Comparison of ENCODE assay signal across 11 cellular contexts in genomic region chr12:93167331-93167730, GRCh38.
DNase-seq lines count a peak whose midpoint lies in the region; ATAC-seq, FAIRE-seq and TF ChIP-seq lines count a peak whose summit lies in the region.
"Had no signal": no experiment of that assay in that cellular context is flagged by ENCODE, and none has a peak within 500 bp of the region (broad histone marks: within the 10 kb centered on the region; RNA-seq: fewer than 3 reads in every experiment).

No MANE protein-coding gene starts in this region.

- FAIRE-seq in astrocyte (lab: Jason Lieb, UNC) = no peak

- no peak overlapping the region for H2AFZ ChIP-seq in astrocyte (ENCODE audit: low read depth, low read length)

- TF ChIP-seq CTCF in astrocyte (IDR thresholded peaks at IDR 0.05; ENCODE audit: insufficient read depth, low read depth, low read length) (no peak), esophagus muscularis mucosa (IDR thresholded peaks at IDR 0.05) (no peak), mesothelial cell of epicardium (IDR thresholded peaks at IDR 0.05; ENCODE audit: unreplicated experiment) (no peak)

- H3K79me2 ChIP-seq in astrocyte (ENCODE audit: insufficient read depth, low read length) = no peaks in the 10 kb centered on the region

- H3K27ac Mint-ChIP-seq in astrocyte (ENCODE audit: unreplicated experiment) = no peak overlapping the region
- H3K27ac Mint-ChIP-seq in stimulated activated naive B cell treated with anti-CD40 and anti-IgM and Interleukin-4, amounts not matched to agents 10 μg/mL and 1 μg/mL and 100 μg/mL, for 72 hours = peak overlapping the region; percentile 94
- H3K27ac Mint-ChIP-seq in mesothelial cell of epicardium = no peak overlapping the region

- H3K4me1 ChIP-seq in astrocyte (ENCODE audit: insufficient read depth, low read length) (no peaks in the 10 kb centered on the region), esophagus muscularis mucosa (peaks cover 0 to 32% (median 20%) of the 10 kb centered on the region in 4 donors)

- TF ChIP-seq POLR2A in esophagus muscularis mucosa (IDR thresholded peaks at IDR 0.05; ENCODE audit: low read depth) = no peak

- H3K36me3 ChIP-seq in astrocyte (ENCODE audit: insufficient read depth, low read length) (no peaks in the 10 kb centered on the region), esophagus muscularis mucosa (no peaks in the 10 kb centered on the region)
- H3K36me3 ChIP-seq: heart right ventricle had no signal

- H3K4me1 Mint-ChIP-seq in astrocyte (ENCODE audit: low read depth, unreplicated experiment) = peaks cover 8% of the 10 kb centered on the region
- peaks cover 47 to 70% of the 10 kb centered on the region in 2 donors for H3K4me1 Mint-ChIP-seq in stimulated activated naive B cell treated with anti-CD40 and anti-IgM and Interleukin-4, amounts not matched to agents 10 μg/mL and 1 μg/mL and 100 μg/mL, for 72 hours
- peaks cover 10% of the 10 kb centered on the region for H3K4me1 Mint-ChIP-seq in mesothelial cell of epicardium

- intact Hi-C loops in esophagus muscularis mucosa (cut with DNase I) = no loop called here

- no peak overlapping the region for H3K4me3 ChIP-seq in astrocyte (ENCODE audit: insufficient read depth, low read depth, low read length)
- no peak overlapping the region for H3K4me3 ChIP-seq in esophagus muscularis mucosa

- no peak for DNase-seq in astrocyte (ENCODE audit: low read depth)
- no peak for DNase-seq in stimulated activated naive B cell treated with anti-CD40 and anti-IgM and Interleukin-4, amounts not matched to agents 10 μg/mL and 1 μg/mL and 100 μg/mL, for 72 hours
- DNase-seq in esophagus muscularis mucosa (ENCODE audit: extremely low spot score) = no peak
- DNase-seq in SKM-1 (lab: John Stamatoyannopoulos, UW; ENCODE audit: unreplicated experiment) = no peak
- no peak for DNase-seq in mesothelial cell of epicardium (ENCODE audit: low spot score in 2 of 2, unreplicated experiment in 2 of 2)
- DNase-seq: effector CD4-positive, alpha-beta T cell; heart right ventricle; NCI-H1436; right cardiac atrium had no signal

- no peaks in the 10 kb centered on the region for H4K20me1 ChIP-seq in astrocyte (ENCODE audit: insufficient read depth, low read length)

- H3K9me3 Mint-ChIP-seq in astrocyte (ENCODE audit: unreplicated experiment) (peaks cover 1% of the 10 kb centered on the region), mesothelial cell of epicardium (no peaks in the 10 kb centered on the region)
- H3K9me3 Mint-ChIP-seq in stimulated activated naive B cell treated with anti-CD40 and anti-IgM and Interleukin-4, amounts not matched to agents 10 μg/mL and 1 μg/mL and 100 μg/mL, for 72 hours = peaks cover 4 to 9% of the 10 kb centered on the region in 2 donors

- H3K27me3 Mint-ChIP-seq in astrocyte (ENCODE audit: low read depth, unreplicated experiment) (no peaks in the 10 kb centered on the region), mesothelial cell of epicardium (ENCODE audit: low read depth) (no peaks in the 10 kb centered on the region)
- H3K27me3 Mint-ChIP-seq in stimulated activated naive B cell treated with anti-CD40 and anti-IgM and Interleukin-4, amounts not matched to agents 10 μg/mL and 1 μg/mL and 100 μg/mL, for 72 hours = no peaks in the 10 kb centered on the region

- H3K4me3 Mint-ChIP-seq in astrocyte (ENCODE audit: unreplicated experiment) = no peak overlapping the region
- peak overlapping the region; percentile 69 to 77 for H3K4me3 Mint-ChIP-seq in stimulated activated naive B cell treated with anti-CD40 and anti-IgM and Interleukin-4, amounts not matched to agents 10 μg/mL and 1 μg/mL and 100 μg/mL, for 72 hours
- no peak overlapping the region for H3K4me3 Mint-ChIP-seq in mesothelial cell of epicardium

- WGBS in esophagus muscularis mucosa = 97% methylated on average over 2 of the region's 2 CpGs

- ATAC-seq in GM18907 (IDR thresholded peaks at IDR 0.05; ENCODE audit: unreplicated experiment) (peak; percentile 18), HG02938 (IDR thresholded peaks at IDR 0.05; ENCODE audit: unreplicated experiment) (peak; percentile 1)
- ATAC-seq in stimulated activated naive B cell treated with anti-CD40 and anti-IgM and Interleukin-4, amounts not matched to agents 10 μg/mL and 1 μg/mL and 100 μg/mL, for 72 hours (replicated peaks) = peak; percentile 20

- H3K9ac ChIP-seq in astrocyte (ENCODE audit: low read length) = no peak overlapping the region

- no peaks in the 10 kb centered on the region for H3K9me3 ChIP-seq in astrocyte (ENCODE audit: insufficient read depth, low read depth, low read length)
- no peaks in the 10 kb centered on the region for H3K9me3 ChIP-seq in esophagus muscularis mucosa
- H3K9me3 ChIP-seq: heart right ventricle had no signal

- no peaks in the 10 kb centered on the region for H3K36me3 Mint-ChIP-seq in astrocyte (ENCODE audit: low read depth, unreplicated experiment)
- peaks cover 0 to 4% of the 10 kb centered on the region in 2 donors for H3K36me3 Mint-ChIP-seq in stimulated activated naive B cell treated with anti-CD40 and anti-IgM and Interleukin-4, amounts not matched to agents 10 μg/mL and 1 μg/mL and 100 μg/mL, for 72 hours
- H3K36me3 Mint-ChIP-seq in mesothelial cell of epicardium = no peaks in the 10 kb centered on the region

- TF ChIP-seq EP300 in esophagus muscularis mucosa (IDR thresholded peaks at IDR 0.05) = no peak

- H3K27me3 ChIP-seq in astrocyte (ENCODE audit: insufficient read depth, low read length) (no peaks in the 10 kb centered on the region), esophagus muscularis mucosa (no peaks in the 10 kb centered on the region)
- H3K27me3 ChIP-seq: heart right ventricle had no signal

- H3K4me2 ChIP-seq in astrocyte (ENCODE audit: low read length) = peak overlapping the region; percentile 93

- no peak overlapping the region for H3K27ac ChIP-seq in astrocyte (ENCODE audit: low read depth, low read length)
- H3K27ac ChIP-seq in esophagus muscularis mucosa (replicated peaks in 1 of 4) = no peak overlapping the region

Comparison
In these comparisons a context has a peak if more than half of its experiments do, and no peak if none do; other contexts are left out.
1. H3K4me3 Mint-ChIP-seq: peak in stimulated activated naive B cell treated with anti-CD40 and anti-IgM and Interleukin-4, amounts not matched to agents 10 μg/mL and 1 μg/mL and 100 μg/mL, for 72 hours (2 of 2); none in astrocyte (single experiment) and mesothelial cell of epicardium (single experiment).
2. Peak in every context shown above with its lines, with median percentiles within 50 percentile points of each other: ATAC-seq.